Comparison of ENCODE assay signal across 25 cellular contexts in genomic region chr10:132817701-132818211, GRCh38. TPM values are rescaled to one million over a fixed set of nuclear protein-coding genes. Genes with fewer than 3 reads are reported as not detected.
DNase-seq lines count a peak whose midpoint lies in the region; ATAC-seq and TF ChIP-seq lines count a peak whose summit lies in the region.
"Had no signal": no experiment of that assay in that cellular context is flagged by ENCODE, and none has a peak within 500 bp of the region (broad histone marks: within the 10 kb centered on the region; RNA-seq: fewer than 3 reads in every experiment).

No MANE protein-coding gene starts in this region.

- H3K4me3 ChIP-seq in left ventricle myocardium inferior: no peak overlapping the region
- no peak overlapping the region for H3K4me3 ChIP-seq in lower lobe of right lung
- H3K4me3 ChIP-seq: GM23248 had no signal

- H3K27me3 ChIP-seq in left ventricle myocardium inferior (ENCODE audit: low read depth) (peaks cover 67% of the 10 kb centered on the region), lower lobe of right lung (ENCODE audit: low read depth) (peaks cover 33% of the 10 kb centered on the region)

- no peak overlapping the region for H3K4me3 Mint-ChIP-seq in type B pancreatic cell

- peaks cover 37% of the 10 kb centered on the region for H3K27me3 Mint-ChIP-seq in type B pancreatic cell

- peaks cover 13% of the 10 kb centered on the region for H3K9me3 Mint-ChIP-seq in type B pancreatic cell

- H3K4me1 Mint-ChIP-seq in type B pancreatic cell (ENCODE audit: unreplicated experiment): peaks cover 5% of the 10 kb centered on the region

- H3K4me1 ChIP-seq in left ventricle myocardium inferior: no peaks in the 10 kb centered on the region
- no peaks in the 10 kb centered on the region for H3K4me1 ChIP-seq in lower lobe of right lung

- H3K36me3 Mint-ChIP-seq in type B pancreatic cell: no peaks in the 10 kb centered on the region

- ATAC-seq in lower lobe of right lung: no peak
- no peak for ATAC-seq in GM19035 (IDR thresholded peaks at IDR 0.05; ENCODE audit: unreplicated experiment)
- ATAC-seq: HepG2 had no signal

- TF ChIP-seq CTCF in left ventricle myocardium inferior (IDR thresholded peaks at IDR 0.05; ENCODE audit: borderline replicate concordance) (no peak), lower lobe of right lung (IDR thresholded peaks at IDR 0.05) (no peak), type B pancreatic cell (conservative IDR thresholded peaks at IDR 0.05) (no peak)

- no peak overlapping the region for H3K27ac Mint-ChIP-seq in type B pancreatic cell

- intact Hi-C loops in cardiac septum (cut with DNase I): no loop called here
- intact Hi-C loops in left ventricle myocardium inferior (cut with micrococcal nuclease): no loop called here
- intact Hi-C loops in lower lobe of right lung (cut with DNase I): no loop called here

- H3K9me3 ChIP-seq in left ventricle myocardium inferior (replicated peaks): peaks cover 11% of the 10 kb centered on the region
- no peaks in the 10 kb centered on the region for H3K9me3 ChIP-seq in lower lobe of right lung

- H3K27ac ChIP-seq in left ventricle myocardium inferior (replicated peaks) (no peak overlapping the region), lower lobe of right lung (no peak overlapping the region)
- H3K27ac ChIP-seq: GM23248 had no signal

- DNase-seq in NCI-H748 (lab: John Stamatoyannopoulos, UW; ENCODE audit: unreplicated experiment): peak; percentile 26
- DNase-seq in NCI-H748 treated with DMSO at 0.1 percent for 48 hours (lab: John Stamatoyannopoulos, UW): no peak
- peak; percentile 38 for DNase-seq in cardiac septum (ENCODE audit: low spot score)
- DNase-seq in left ventricle myocardium inferior: no peak
- DNase-seq in lower lobe of right lung: peak; percentile 38
- peak; percentile 64 for DNase-seq in type B pancreatic cell (ENCODE audit: extremely low spot score, unreplicated experiment)
- no peak for DNase-seq in central memory CD4-positive, alpha-beta T cell
- DNase-seq: 8988T, ACHN, Calu3, DND-41, GM23248, H7, Karpas-422, NCI-H1092, NCI-H1436, NCI-H187, NCI-H2081 treated with DMSO at 0.1 percent for 48 hours, NCI-H524, NCI-H82, RPMI8226, SHP77 treated with DMSO at 0.1 percent for 48 hours had no signal

- no peaks in the 10 kb centered on the region for H3K36me3 ChIP-seq in left ventricle myocardium inferior
- H3K36me3 ChIP-seq in lower lobe of right lung: no peaks in the 10 kb centered on the region

RNA-seq across cellular contexts. Expression of gene NKX6-2, which starts 31.8 kb away (rescaled TPM):
- total RNA-seq in cardiac septum (not detected), left ventricle myocardium inferior (not detected), lower lobe of right lung (not detected), type B pancreatic cell (ENCODE audit: low replicate concordance) (0.14 and 0.26 TPM in 2 replicates)
- total RNA-seq: Calu3, GM23248, HepG2, HT1080 had no signal

Comparison
In these comparisons a context has a peak if more than half of its experiments do, and no peak if none do; other contexts are left out.
1. DNase-seq: peak in NCI-H748 (single experiment), cardiac septum (single experiment), lower lobe of right lung (single experiment) and type B pancreatic cell (single experiment); none in NCI-H748 treated with DMSO at 0.1 percent for 48 hours (single experiment), left ventricle myocardium inferior (single experiment) and central memory CD4-positive, alpha-beta T cell (single experiment).